In the genomic region with DNA sequence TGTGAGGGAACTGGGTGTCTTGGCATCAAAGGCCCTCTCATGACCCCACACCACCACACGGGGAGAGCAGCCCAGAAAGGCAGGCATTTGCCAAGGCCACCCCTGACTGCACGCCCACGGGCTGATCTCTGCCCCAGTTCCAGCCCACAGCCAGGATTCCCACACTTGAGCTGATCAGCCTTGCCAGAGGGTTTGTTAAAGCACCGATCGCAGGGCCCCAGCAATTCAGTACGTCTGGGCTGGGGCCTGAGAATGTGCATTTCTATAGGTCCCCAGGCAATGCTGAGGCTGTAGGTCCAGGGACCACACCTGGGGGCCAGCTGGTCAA, we compare ENCODE assay signal across 14 cellular contexts.
DNase-seq lines count a peak whose midpoint lies in the region; ATAC-seq, FAIRE-seq and TF ChIP-seq lines count a peak whose summit lies in the region.
"Had no signal": no experiment of that assay in that cellular context is flagged by ENCODE, and none has a peak within 500 bp of the region (broad histone marks: within the 10 kb centered on the region; RNA-seq: fewer than 3 reads in every experiment).

No MANE protein-coding gene starts in this region.

- no peak for TF ChIP-seq POLR2A in ovary (IDR thresholded peaks at IDR 0.05)

- peak in 1 of 2 donors; percentile 53 for ATAC-seq in left cardiac atrium
- ATAC-seq: effector memory CD8-positive, alpha-beta T cell; left colon had no signal

- H3K36me3 ChIP-seq in ovary, result no peaks in the 10 kb centered on the region

- H3K9me3 ChIP-seq in ovary, result no peaks in the 10 kb centered on the region

- H3K27me3 ChIP-seq in ovary, result no peaks in the 10 kb centered on the region

- FAIRE-seq in frontal cortex (lab: Jason Lieb, UNC), result no peak

- H3K4me3 ChIP-seq in AG10803 (ENCODE audit: low read length), result no peak overlapping the region
- H3K4me3 ChIP-seq in ovary, result no peak overlapping the region

- no peak for TF ChIP-seq EP300 in ovary (IDR thresholded peaks at IDR 0.05)

- no peak for TF ChIP-seq CTCF in AG10803 (conservative IDR thresholded peaks at IDR 0.05; ENCODE audit: low read length)
- no peak for TF ChIP-seq CTCF in ovary (IDR thresholded peaks at IDR 0.05)

- no peak overlapping the region for H3K27ac ChIP-seq in ovary

- DNase-seq in AG10803 (ENCODE audit: low read depth), result peak; percentile 45
- DNase-seq in RPMI7951 (ENCODE audit: low read depth), result peak; percentile 81
- DNase-seq in left cardiac atrium, result peak; percentile 46
- peak in 3 of 5 donors; percentile 49 to 75 (median 68) for DNase-seq in ovary
- DNase-seq in NCI-H2227 treated with DMSO at 0.1 percent for 48 hours (lab: John Stamatoyannopoulos, UW), result no peak
- no peak for DNase-seq in COLO829 (ENCODE audit: low spot score)
- DNase-seq in frontal cortex (ENCODE audit: low spot score in 2 of 2), result no peak
- DNase-seq in activated CD4-positive, alpha-beta T cell treated with anti-CD3 and anti-CD28 coated beads, Interleukin-2, amount 50 U/mL, for 4 hours, result no peak
- DNase-seq: activated B cell treated with CpG ODN at 0.5 μM for 24 hours; effector memory CD8-positive, alpha-beta T cell; glutamatergic neuron; Kasumi-1; left colon; stimulated activated CD4-positive, alpha-beta T cell treated with anti-CD3 and anti-CD28 coated beads, Interleukin-15, amount 100 ng/mL, for 24 hours had no signal

- peaks cover 49% of the 10 kb centered on the region for H3K4me1 ChIP-seq in ovary (ENCODE audit: insufficient read depth)

- intact Hi-C loops in left cardiac atrium (cut with DNase I), result no loop called here
- intact Hi-C loops in ovary (cut with DNase I), result loop anchor here in 1 of 4 donors (10.0 kb wide), 1 partner anchor 97 kb away; no protein-coding TSS in a partner anchor

- whole genome bisulfite sequencing in ovary, 3 donors, result 7 to 15% (median 10%) methylated on average over 5 to 6 of the region's 6 CpGs

Comparison
In these comparisons a context has a peak if more than half of its experiments do, and no peak if none do; other contexts are left out.
1. DNase-seq: peak in AG10803 (single experiment), RPMI7951 (single experiment), left cardiac atrium (single experiment) and ovary (3 of 5); none in NCI-H2227 treated with DMSO at 0.1 percent for 48 hours (single experiment), COLO829 (single experiment), frontal cortex (0 of 2) and activated CD4-positive, alpha-beta T cell treated with anti-CD3 and anti-CD28 coated beads, Interleukin-2, amount 50 U/mL, for 4 hours (0 of 2).